In the genomic region with DNA sequence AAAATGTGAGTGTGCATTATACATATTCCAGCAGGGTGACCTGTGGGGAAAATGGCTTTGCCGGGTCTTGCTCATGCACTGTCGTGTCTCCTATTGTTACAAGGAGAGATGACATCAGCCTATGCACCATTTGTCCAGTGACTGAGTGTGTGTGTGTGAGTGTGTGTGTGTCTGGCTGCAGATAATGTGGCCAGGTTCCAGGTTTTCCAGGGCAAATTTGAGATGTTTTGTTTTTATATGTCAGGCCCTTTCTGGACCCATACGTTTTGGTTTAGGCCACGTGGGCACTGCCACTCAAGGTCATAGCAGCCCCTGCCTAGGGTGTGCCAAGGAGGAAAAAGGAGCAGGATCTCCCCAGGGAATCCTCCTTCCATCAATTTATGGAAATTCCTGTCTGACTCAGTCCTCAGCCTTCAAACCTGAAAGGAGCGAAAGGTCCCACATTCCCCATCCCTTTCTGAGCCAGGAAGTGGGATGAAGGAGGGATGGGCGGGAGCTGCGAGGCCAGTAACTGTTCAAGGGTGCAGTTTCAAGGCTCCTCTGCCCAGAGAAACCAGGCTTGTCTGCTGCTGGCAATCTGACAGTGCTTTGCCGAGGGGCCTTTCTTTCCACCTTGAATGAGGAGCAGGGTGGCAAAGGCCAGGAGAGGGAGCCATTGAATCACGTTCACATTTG, we compare ENCODE assay signal across 8 cellular contexts.
DNase-seq lines count a peak whose midpoint lies in the region; ATAC-seq and TF ChIP-seq lines count a peak whose summit lies in the region.

No MANE protein-coding gene starts in this region.

- H3K4me1 ChIP-seq in Loucy (ENCODE audit: insufficient read depth, low read length, poor library complexity, severe bottlenecking) = peaks cover 11% of the 10 kb centered on the region
- peaks cover 11% of the 10 kb centered on the region for H3K4me1 ChIP-seq in ovary (ENCODE audit: insufficient read depth)

- TF ChIP-seq EP300 in ovary (IDR thresholded peaks at IDR 0.05) = no peak

- TF ChIP-seq CTCF in Loucy (conservative IDR thresholded peaks at IDR 0.05; ENCODE audit: low read length) = peak; percentile 74
- peak in 2 of 3 donors; percentile 23 for TF ChIP-seq CTCF in ovary (IDR thresholded peaks at IDR 0.05)

- intact Hi-C loops in ovary (cut with DNase I) = no loop called here

- H3K9me2 ChIP-seq in Loucy (replicated peaks; ENCODE audit: low read depth, low read length) = no peaks in the 10 kb centered on the region

- H3K27ac ChIP-seq in ovary = no peak overlapping the region

- 5 to 14% (median 6%) methylated on average over 9 of the region's 9 CpGs for WGBS in ovary, 3 donors

- DNase-seq in NCI-H1436 (lab: John Stamatoyannopoulos, UW) (peak; percentile 38), NCI-H1436 treated with DMSO at 0.1 percent for 48 hours (lab: John Stamatoyannopoulos, UW) (no peak), SHP77 treated with DMSO at 0.1 percent for 48 hours (lab: John Stamatoyannopoulos, UW) (peak; percentile 73), ovary (peak; percentile 54 to 71 (median 57))
- DNase-seq in NK-92 treated with Interleukin-12 subunit alpha and Interleukin-12 subunit beta, amount 100 ng/mL, for 24 hours (lab: John Stamatoyannopoulos, UW) = no peak

- H3K4me3 ChIP-seq in Loucy (ENCODE audit: low read length, poor library complexity, severe bottlenecking) (no peak overlapping the region), ovary (no peak overlapping the region)

- no peak overlapping the region for H3K4me2 ChIP-seq in Loucy (ENCODE audit: low read depth, low read length, poor library complexity, severe bottlenecking)

- no peaks in the 10 kb centered on the region for H3K36me3 ChIP-seq in Loucy (ENCODE audit: insufficient read depth, low read length)
- no peaks in the 10 kb centered on the region for H3K36me3 ChIP-seq in ovary

- H3K9me3 ChIP-seq in Loucy (ENCODE audit: insufficient read depth, low read depth, low read length) (no peaks in the 10 kb centered on the region), ovary (no peaks in the 10 kb centered on the region)

- no peaks in the 10 kb centered on the region for H3K27me3 ChIP-seq in Loucy (ENCODE audit: insufficient read depth, low read length, poor library complexity, severe bottlenecking)
- no peaks in the 10 kb centered on the region for H3K27me3 ChIP-seq in ovary

- no peaks in the 10 kb centered on the region for H4K20me1 ChIP-seq in Loucy (ENCODE audit: insufficient read depth, low read length, poor library complexity, severe bottlenecking)

- TF ChIP-seq POLR2A in ovary (IDR thresholded peaks at IDR 0.05) = no peak

- no peaks in the 10 kb centered on the region for H3F3A ChIP-seq in Loucy (ENCODE audit: low read depth)

- no peaks in the 10 kb centered on the region for H3K79me2 ChIP-seq in Loucy (ENCODE audit: insufficient read depth, low read length)

- H2AFZ ChIP-seq in Loucy (ENCODE audit: low read length) = 0 out of 2 replicates have a peak overlapping the region, but pooled peaks have one; percentile 6

- ATAC-seq in esophagus mucosa = peak; percentile 63
- ATAC-seq in GM21367 (IDR thresholded peaks at IDR 0.05; ENCODE audit: unreplicated experiment) = no peak

- H3K9ac ChIP-seq in Loucy (ENCODE audit: low read depth, low read length, poor library complexity, severe bottlenecking) = no peak overlapping the region

Comparison
In these comparisons a context has a peak if more than half of its experiments do, and no peak if none do; other contexts are left out.
1. DNase-seq: peak in NCI-H1436 (single experiment), SHP77 treated with DMSO at 0.1 percent for 48 hours (single experiment) and ovary (5 of 5); none in NCI-H1436 treated with DMSO at 0.1 percent for 48 hours (single experiment) and NK-92 treated with Interleukin-12 subunit alpha and Interleukin-12 subunit beta, amount 100 ng/mL, for 24 hours (single experiment).